ENCODE assay signal across 25 cellular contexts in genomic region chr20:33537608-33538007, GRCh38.
"Had no signal": no experiment of that assay in that cellular context is flagged by ENCODE, and none has a peak within 500 bp of the region (broad histone marks: within the 10 kb centered on the region; RNA-seq: fewer than 3 reads in every experiment).

No MANE protein-coding gene starts in this region.

- DNase-seq: activated CD4-positive, alpha-beta T cell treated with anti-CD3 and anti-CD28 coated beads for 1 hour; activated CD4-positive, alpha-beta T cell treated with anti-CD3 and anti-CD28 coated beads, Interleukin-2, amount 50 U/mL, for 1 hour; activated CD8-positive, alpha-beta memory T cell treated with anti-CD3 and anti-CD28 coated beads, Interleukin-2, amount 10 ng/mL, durations not matched to agents 7 days and 5 days; activated CD8-positive, alpha-beta T cell treated with anti-CD3 and anti-CD28 coated beads, Interleukin-2, amount 10 ng/mL, durations not matched to agents 7 days and 5 days; activated naive CD4-positive, alpha-beta T cell; activated T-cell treated with anti-CD3 and anti-CD28 coated beads, Interleukin-2, amount 50 U/mL, for 48 hours; central memory CD4-positive, alpha-beta T cell; endodermal cell; foreskin keratinocyte; islet precursor cell; posterior cingulate gyrus; retina; stimulated activated naive CD4-positive, alpha-beta T cell treated with Interleukin-2 at 50 U/mL for 16 hours; T-helper 17 cell; T1000; testis; trophoblast cell; uterus had no signal

- H3K4me3 Mint-ChIP-seq: activated CD8-positive, alpha-beta memory T cell treated with anti-CD3 and anti-CD28 coated beads, Interleukin-2, amount 10 ng/mL, durations not matched to agents 7 days and 5 days; activated CD8-positive, alpha-beta T cell treated with anti-CD3 and anti-CD28 coated beads, Interleukin-2, amount 10 ng/mL, durations not matched to agents 7 days and 5 days; dendritic cell treated with granulocyte-macrophage colony-stimulating factor and Interleukin-4, amounts not matched to agents 40 ng/mL and 50 ng/mL, for 4 days; endodermal cell; nephron; T-helper 17 cell; WTC11 had no signal

- H3K27me3 ChIP-seq: breast epithelium, esophagus muscularis mucosa, foreskin keratinocyte, testis, uterus had no signal

- H3K27me3 Mint-ChIP-seq: activated CD8-positive, alpha-beta memory T cell treated with anti-CD3 and anti-CD28 coated beads, Interleukin-2, amount 10 ng/mL, durations not matched to agents 7 days and 5 days; dendritic cell treated with granulocyte-macrophage colony-stimulating factor and Interleukin-4, amounts not matched to agents 40 ng/mL and 50 ng/mL, for 4 days; T-helper 17 cell had no signal

- H3K27ac Mint-ChIP-seq: activated CD8-positive, alpha-beta memory T cell treated with anti-CD3 and anti-CD28 coated beads, Interleukin-2, amount 10 ng/mL, durations not matched to agents 7 days and 5 days; activated CD8-positive, alpha-beta T cell treated with anti-CD3 and anti-CD28 coated beads, Interleukin-2, amount 10 ng/mL, durations not matched to agents 7 days and 5 days; activated T-helper 2 cell treated with anti-CD3 and anti-CD28 coated beads, Interferon-gamma antibody, Interleukin-2, Interleukin-4, amounts not matched to agents 10 μg/mL and 5 μg/mL and 100 μg/mL, durations not matched to agents 14 hours and 24 hours and 36 hours; dendritic cell treated with granulocyte-macrophage colony-stimulating factor and Interleukin-4, amounts not matched to agents 40 ng/mL and 50 ng/mL, for 4 days; endodermal cell; nephron; WTC11 had no signal

- H3K9me3 ChIP-seq: breast epithelium, esophagus muscularis mucosa, testis, uterus had no signal

- H3K4me3 ChIP-seq: breast epithelium, esophagus muscularis mucosa, uterus had no signal

- ATAC-seq: activated CD8-positive, alpha-beta memory T cell treated with anti-CD3 and anti-CD28 coated beads, Interleukin-2, amount 10 ng/mL, durations not matched to agents 7 days and 5 days; activated CD8-positive, alpha-beta T cell treated with anti-CD3 and anti-CD28 coated beads, Interleukin-2, amount 10 ng/mL, durations not matched to agents 7 days and 5 days; activated naive CD4-positive, alpha-beta T cell treated with anti-CD3 and anti-CD28 coated beads, Interleukin-2, amount 50 U/mL, for 72 hours; foreskin keratinocyte; T-helper 17 cell; WTC11 had no signal

- H3K27ac ChIP-seq: breast epithelium, esophagus muscularis mucosa, foreskin keratinocyte, testis, uterus had no signal

- H3K36me3 ChIP-seq: breast epithelium, esophagus muscularis mucosa, uterus had no signal

- H3K9me3 Mint-ChIP-seq: activated naive CD4-positive, alpha-beta T cell treated with anti-CD3 and anti-CD28 coated beads, Interleukin-2, amount 50 U/mL, for 72 hours; dendritic cell treated with granulocyte-macrophage colony-stimulating factor and Interleukin-4, amounts not matched to agents 40 ng/mL and 50 ng/mL, for 4 days had no signal

- H3K4me1 ChIP-seq: breast epithelium, foreskin keratinocyte, testis had no signal
